13 cellular contexts compared by ENCODE assay signal in genomic region chr4:139609647-139610046, GRCh38. TPM values are rescaled to one million over a fixed set of nuclear protein-coding genes. Genes with fewer than 3 reads are reported as not detected.
A peak's percentile ranks its signal among the peaks of the same experiment; 100 is the strongest.
DNase-seq lines count a peak whose midpoint lies in the region; ATAC-seq and TF ChIP-seq lines count a peak whose summit lies in the region.
"Had no signal": no experiment of that assay in that cellular context is flagged by ENCODE, and none has a peak within 500 bp of the region (broad histone marks: within the 10 kb centered on the region; RNA-seq: fewer than 3 reads in every experiment).

No MANE protein-coding gene starts in this region.

- ATAC-seq in activated CD8-positive, alpha-beta T cell treated with anti-CD3 and anti-CD28 coated beads for 36 hours, result peak; percentile 57
- ATAC-seq in activated CD8-positive, alpha-beta T cell treated with anti-CD3 and anti-CD28 coated beads, Interleukin-2, amount 10 ng/mL, durations not matched to agents 7 days and 5 days, result no peak
- ATAC-seq in HG02884 (IDR thresholded peaks at IDR 0.05; ENCODE audit: unreplicated experiment) (no peak), left colon (no peak)

- H3K4me1 Mint-ChIP-seq in activated CD8-positive, alpha-beta T cell treated with anti-CD3 and anti-CD28 coated beads for 36 hours (ENCODE audit: low read depth), result peaks cover 10% of the 10 kb centered on the region
- H3K4me1 Mint-ChIP-seq in activated CD8-positive, alpha-beta T cell treated with anti-CD3 and anti-CD28 coated beads, Interleukin-2, amount 10 ng/mL, durations not matched to agents 7 days and 5 days (ENCODE audit: low read depth), result peaks cover 16% of the 10 kb centered on the region

- no peak overlapping the region for H3K27ac Mint-ChIP-seq in activated CD8-positive, alpha-beta T cell treated with anti-CD3 and anti-CD28 coated beads for 36 hours
- no peak overlapping the region for H3K27ac Mint-ChIP-seq in activated CD8-positive, alpha-beta T cell treated with anti-CD3 and anti-CD28 coated beads, Interleukin-2, amount 10 ng/mL, durations not matched to agents 7 days and 5 days

- H3K4me3 Mint-ChIP-seq in activated CD8-positive, alpha-beta T cell treated with anti-CD3 and anti-CD28 coated beads for 36 hours, result no peak overlapping the region
- no peak overlapping the region for H3K4me3 Mint-ChIP-seq in activated CD8-positive, alpha-beta T cell treated with anti-CD3 and anti-CD28 coated beads, Interleukin-2, amount 10 ng/mL, durations not matched to agents 7 days and 5 days

- H3K9me3 Mint-ChIP-seq in activated CD8-positive, alpha-beta T cell treated with anti-CD3 and anti-CD28 coated beads for 36 hours, result peaks cover 7% of the 10 kb centered on the region
- H3K9me3 Mint-ChIP-seq in activated CD8-positive, alpha-beta T cell treated with anti-CD3 and anti-CD28 coated beads, Interleukin-2, amount 10 ng/mL, durations not matched to agents 7 days and 5 days (ENCODE audit: insufficient read depth), result no peaks in the 10 kb centered on the region

- TF ChIP-seq CTCF in activated CD8-positive, alpha-beta T cell treated with anti-CD3 and anti-CD28 coated beads for 36 hours (IDR thresholded peaks at IDR 0.05), result no peak
- TF ChIP-seq CTCF in epithelial cell of esophagus (IDR thresholded peaks at IDR 0.05; ENCODE audit: insufficient read depth, low read depth, low read length, missing control alignments), result no peak

- H3K36me3 Mint-ChIP-seq in activated CD8-positive, alpha-beta T cell treated with anti-CD3 and anti-CD28 coated beads for 36 hours (ENCODE audit: low read depth), result peaks cover 5% of the 10 kb centered on the region
- H3K36me3 Mint-ChIP-seq in activated CD8-positive, alpha-beta T cell treated with anti-CD3 and anti-CD28 coated beads, Interleukin-2, amount 10 ng/mL, durations not matched to agents 7 days and 5 days (ENCODE audit: low read depth), result peaks cover 2% of the 10 kb centered on the region

- POLR2A ChIA-PET in activated CD8-positive, alpha-beta T cell treated with anti-CD3 and anti-CD28 coated beads for 36 hours (lab: Charles Lee), result no interaction called here
- POLR2A ChIA-PET in activated CD8-positive, alpha-beta T cell treated with anti-CD3 and anti-CD28 coated beads, Interleukin-2, amount 10 ng/mL, durations not matched to agents 7 days and 5 days (lab: Charles Lee), result interaction anchor here (0.8 kb wide), 1 partner anchor 432 kb away, joined by 3 read pairs; no protein-coding TSS in a partner anchor

- H3K4me3 ChIP-seq in epithelial cell of esophagus (ENCODE audit: low read length), result no peak overlapping the region

- DNase-seq in activated CD8-positive, alpha-beta T cell treated with anti-CD3 and anti-CD28 coated beads for 36 hours, result no peak
- DNase-seq in activated CD8-positive, alpha-beta T cell treated with anti-CD3 and anti-CD28 coated beads, Interleukin-2, amount 10 ng/mL, durations not matched to agents 7 days and 5 days, result no peak
- DNase-seq in RKO (ENCODE audit: low spot score) (peak; percentile 24), epithelial cell of esophagus (ENCODE audit: low read depth) (peak; percentile 53), NCI-H1694 treated with DMSO at 0.1 percent for 48 hours (lab: John Stamatoyannopoulos, UW) (no peak), DMS153 treated with DMSO at 0.1 percent for 48 hours (lab: John Stamatoyannopoulos, UW; ENCODE audit: unreplicated experiment) (no peak), left colon (no peak)
- DNase-seq: activated naive CD4-positive, alpha-beta T cell; GOT3; mesendoderm; NCI-H526 treated with DMSO at 0.1 percent for 48 hours; SHP77 had no signal

- intact Hi-C loops in activated CD8-positive, alpha-beta T cell treated with anti-CD3 and anti-CD28 coated beads for 36 hours (cut with micrococcal nuclease), result no loop called here
- intact Hi-C loops in left colon (cut with DNase I, micrococcal nuclease), result loop anchor here in 1 of 2 donors (10.0 kb wide), 1 partner anchor 45 kb away; no protein-coding TSS in a partner anchor

- no peaks in the 10 kb centered on the region for H3K27me3 Mint-ChIP-seq in activated CD8-positive, alpha-beta T cell treated with anti-CD3 and anti-CD28 coated beads for 36 hours
- H3K27me3 Mint-ChIP-seq in activated CD8-positive, alpha-beta T cell treated with anti-CD3 and anti-CD28 coated beads, Interleukin-2, amount 10 ng/mL, durations not matched to agents 7 days and 5 days (ENCODE audit: low read depth), result peaks cover 3% of the 10 kb centered on the region

- CTCF ChIA-PET in activated CD8-positive, alpha-beta T cell treated with anti-CD3 and anti-CD28 coated beads for 36 hours (lab: Charles Lee), result interaction anchor here (0.7 to 2.2 kb wide), 3 partner anchors 10 to 48 kb away, joined by 4 to 7 read pairs (median 4); no protein-coding TSS in a partner anchor
- CTCF ChIA-PET in activated CD8-positive, alpha-beta T cell treated with anti-CD3 and anti-CD28 coated beads, Interleukin-2, amount 10 ng/mL, durations not matched to agents 7 days and 5 days (lab: Charles Lee), result interaction anchor here (1.1 kb wide), 1 partner anchor 350 kb away, joined by 3 read pairs; no protein-coding TSS in a partner anchor

RNA-seq across cellular contexts. Expression of gene SETD7, which starts 53.6 kb away (rescaled TPM):
- 10 to 100 TPM; 10.4 to 12.1 TPM for total RNA-seq in activated CD8-positive, alpha-beta T cell treated with anti-CD3 and anti-CD28 coated beads for 36 hours
- 1 to 10 TPM; 7.2 to 7.4 TPM for total RNA-seq in activated CD8-positive, alpha-beta T cell treated with anti-CD3 and anti-CD28 coated beads, Interleukin-2, amount 10 ng/mL, durations not matched to agents 7 days and 5 days
- total RNA-seq in left colon, result 10 to 100 TPM; 17.6 to 23.8 TPM

RNA-seq across cellular contexts. Expression of gene MGST2, which starts 56.0 kb away (rescaled TPM):
- total RNA-seq in activated CD8-positive, alpha-beta T cell treated with anti-CD3 and anti-CD28 coated beads for 36 hours, result 10 to 100 TPM; 11.7 to 12.4 TPM
- 10 to 100 TPM; 12.8 to 13.4 TPM for total RNA-seq in activated CD8-positive, alpha-beta T cell treated with anti-CD3 and anti-CD28 coated beads, Interleukin-2, amount 10 ng/mL, durations not matched to agents 7 days and 5 days
- 100 to 1,000 TPM in 1 of 2 donors, 10 to 100 TPM in 1; 99.1 to 129 TPM for total RNA-seq in left colon

Comparison
In these comparisons a context has a peak if more than half of its experiments do, and no peak if none do; other contexts are left out.
1. DNase-seq: peak in RKO (single experiment) and epithelial cell of esophagus (single experiment); none in activated CD8-positive, alpha-beta T cell treated with anti-CD3 and anti-CD28 coated beads for 36 hours (single experiment), activated CD8-positive, alpha-beta T cell treated with anti-CD3 and anti-CD28 coated beads, Interleukin-2, amount 10 ng/mL, durations not matched to agents 7 days and 5 days (single experiment), NCI-H1694 treated with DMSO at 0.1 percent for 48 hours (single experiment), DMS153 treated with DMSO at 0.1 percent for 48 hours (single experiment) and left colon (0 of 2).
2. RNA of gene MGST2, which starts 56.0 kb away (total RNA-seq): 99.1 to 129 TPM in left colon; 12.8 to 13.4 TPM in activated CD8-positive, alpha-beta T cell treated with anti-CD3 and anti-CD28 coated beads, Interleukin-2, amount 10 ng/mL, durations not matched to agents 7 days and 5 days and 11.7 to 12.4 TPM in activated CD8-positive, alpha-beta T cell treated with anti-CD3 and anti-CD28 coated beads for 36 hours; every median in the first group is over 4 times any median in the second.